10 cellular contexts compared by ENCODE assay signal in the genomic region with DNA sequence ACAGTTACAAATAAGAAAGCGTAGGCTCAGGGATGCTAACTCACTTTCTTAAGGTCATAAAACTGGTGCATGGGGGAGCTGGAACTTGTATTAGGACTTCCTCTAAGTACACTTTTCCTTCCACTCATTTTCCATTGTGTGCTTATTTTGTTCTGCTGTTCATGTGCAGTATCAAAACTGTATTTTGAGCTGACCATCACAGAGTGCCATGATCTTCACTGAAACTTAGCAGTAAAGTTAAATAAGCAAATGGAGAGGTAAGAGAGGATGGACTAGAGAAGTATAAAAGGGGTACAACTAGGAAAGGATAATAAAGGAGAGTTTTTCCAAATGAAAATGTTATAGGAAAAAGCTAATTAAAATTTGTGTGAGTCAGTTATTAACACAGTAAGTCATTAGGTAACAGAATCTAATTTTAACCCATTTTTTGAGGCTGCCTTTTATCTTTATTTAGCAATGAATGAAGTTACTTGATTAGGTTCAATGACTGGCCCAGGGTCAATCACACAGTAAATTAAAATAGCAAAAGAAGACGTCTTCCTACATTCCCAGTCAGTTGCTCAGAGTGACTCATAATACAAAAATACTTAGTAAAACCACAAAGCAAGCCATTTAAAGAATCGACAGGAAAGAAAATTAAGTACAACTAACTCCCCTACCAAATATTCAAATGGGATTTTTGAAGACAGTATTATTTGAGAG.
A peak's percentile ranks its signal among the peaks of the same experiment; 100 is the strongest.
DNase-seq lines count a peak whose midpoint lies in the region; ATAC-seq and TF ChIP-seq lines count a peak whose summit lies in the region.
"Had no signal": no experiment of that assay in that cellular context is flagged by ENCODE, and none has a peak within 500 bp of the region (broad histone marks: within the 10 kb centered on the region; RNA-seq: fewer than 3 reads in every experiment).

No MANE protein-coding gene starts in this region.

- no peak for TF ChIP-seq CTCF in thoracic aorta (IDR thresholded peaks at IDR 0.05)

- H3K27me3 ChIP-seq in SJSA1 (replicated peaks) (no peaks in the 10 kb centered on the region), thoracic aorta (replicated peaks; ENCODE audit: insufficient read depth) (no peaks in the 10 kb centered on the region)

- ATAC-seq in activated naive CD4-positive, alpha-beta T cell treated with anti-CD3 and anti-CD28 coated beads, Interleukin-2, amount 50 U/mL, for 72 hours = peak; percentile 40 to 52
- ATAC-seq in esophagus mucosa = peak; percentile 42
- peak; percentile 69 for ATAC-seq in thoracic aorta (ENCODE audit: insufficient number of reproducible peaks, low FRiP score, low read depth)
- ATAC-seq: effector memory CD8-positive, alpha-beta T cell had no signal

- no peak for DNase-seq in activated naive CD4-positive, alpha-beta T cell treated with anti-CD3 and anti-CD28 coated beads, Interleukin-2, amount 50 U/mL, for 72 hours (ENCODE audit: low spot score in 2 of 2)
- no peak for DNase-seq in activated naive CD4-positive, alpha-beta T cell treated with Interleukin-2 at 50 U/mL for 16 hours
- DNase-seq in SJSA1 (ENCODE audit: low read depth in 1 of 2, low spot score in 2 of 2) (peak in 1 of 2 experiments; percentile 90), thoracic aorta (ENCODE audit: low spot score) (no peak), D341Med (ENCODE audit: low spot score) (no peak), NCI-H345 (lab: John Stamatoyannopoulos, UW) (no peak)
- DNase-seq in stimulated activated CD4-positive, alpha-beta T cell treated with anti-CD3 and anti-CD28 coated beads, Interleukin-2, amount 100 ng/mL, for 48 hours = no peak
- DNase-seq: DMS153; effector memory CD8-positive, alpha-beta T cell had no signal

- peaks cover 0 to 22% of the 10 kb centered on the region in 2 donors for H3K36me3 Mint-ChIP-seq in activated naive CD4-positive, alpha-beta T cell treated with anti-CD3 and anti-CD28 coated beads, Interleukin-2, amount 50 U/mL, for 72 hours

- H3K36me3 ChIP-seq in SJSA1 (no peaks in the 10 kb centered on the region), thoracic aorta (no peaks in the 10 kb centered on the region)

- H3K9me3 ChIP-seq in SJSA1 (replicated peaks) = no peaks in the 10 kb centered on the region; the same call in 1 of the 2 replicates
- H3K9me3 ChIP-seq in thoracic aorta = no peaks in the 10 kb centered on the region

- H3K4me1 ChIP-seq in SJSA1 (replicated peaks) (peaks cover 26% of the 10 kb centered on the region), thoracic aorta (ENCODE audit: control insufficient read depth in 1 of 2, low read depth in 2 of 2) (peaks cover 13 to 21% of the 10 kb centered on the region in 2 donors)

- H3K4me3 ChIP-seq in SJSA1 = no peak overlapping the region
- H3K4me3 ChIP-seq in thoracic aorta = peak overlapping the region; percentile 16

- peak overlapping the region; percentile 86 for H3K27ac ChIP-seq in SJSA1
- peak overlapping the region; percentile 52 to 68 for H3K27ac ChIP-seq in thoracic aorta

- peaks cover 0 to 24% of the 10 kb centered on the region in 2 donors for H3K9me3 Mint-ChIP-seq in activated naive CD4-positive, alpha-beta T cell treated with anti-CD3 and anti-CD28 coated beads, Interleukin-2, amount 50 U/mL, for 72 hours

- H3K27ac Mint-ChIP-seq in activated naive CD4-positive, alpha-beta T cell treated with anti-CD3 and anti-CD28 coated beads, Interleukin-2, amount 50 U/mL, for 72 hours = peak overlapping the region in 1 of 2 donors; percentile 4
